Comparison of ENCODE assay signal across 16 cellular contexts in genomic region chr16:56457927-56458470, GRCh38. TPM values are rescaled to one million over a fixed set of nuclear protein-coding genes. Genes with fewer than 3 reads are reported as not detected.
DNase-seq lines count a peak whose midpoint lies in the region; ATAC-seq lines count a peak whose summit lies in the region.
"Had no signal": no experiment of that assay in that cellular context is flagged by ENCODE, and none has a peak within 500 bp of the region (broad histone marks: within the 10 kb centered on the region; RNA-seq: fewer than 3 reads in every experiment).

No MANE protein-coding gene starts in this region.

- H3K36me3 Mint-ChIP-seq in activated CD4-positive, alpha-beta T cell treated with anti-CD3 and anti-CD28 coated beads for 36 hours (ENCODE audit: low read depth) = peaks cover 58% of the 10 kb centered on the region
- peaks cover 85% of the 10 kb centered on the region for H3K36me3 Mint-ChIP-seq in activated T-helper 2 cell treated with anti-CD3 and anti-CD28 coated beads, Interferon-gamma antibody, Interleukin-2, Interleukin-4, amounts not matched to agents 10 μg/mL and 5 μg/mL and 100 μg/mL, durations not matched to agents 14 hours and 24 hours and 36 hours (ENCODE audit: low read depth)

- no peaks in the 10 kb centered on the region for H3K9me3 Mint-ChIP-seq in activated CD4-positive, alpha-beta T cell treated with anti-CD3 and anti-CD28 coated beads for 36 hours (ENCODE audit: low read depth)
- no peaks in the 10 kb centered on the region for H3K9me3 Mint-ChIP-seq in activated T-helper 2 cell treated with anti-CD3 and anti-CD28 coated beads, Interferon-gamma antibody, Interleukin-2, Interleukin-4, amounts not matched to agents 10 μg/mL and 5 μg/mL and 100 μg/mL, durations not matched to agents 14 hours and 24 hours and 36 hours
- H3K9me3 Mint-ChIP-seq: CD8-positive, alpha-beta memory T cell; GM23338 had no signal

- DNase-seq in activated CD4-positive, alpha-beta T cell treated with anti-CD3 and anti-CD28 coated beads for 36 hours = no peak
- no peak for DNase-seq in activated CD4-positive, alpha-beta T cell treated with anti-CD3 and anti-CD28 coated beads for 48 hours
- no peak for DNase-seq in activated T-helper 2 cell treated with anti-CD3 and anti-CD28 coated beads, Interferon-gamma antibody, Interleukin-2, Interleukin-4, amounts not matched to agents 10 μg/mL and 5 μg/mL and 100 μg/mL, durations not matched to agents 14 hours and 24 hours and 36 hours (ENCODE audit: low spot score)
- DNase-seq in stimulated activated CD8-positive, alpha-beta memory T cell treated with anti-CD3 and anti-CD28 coated beads, Interleukin-4, amount 100 ng/mL, for 48 hours = no peak
- no peak for DNase-seq in NCI-H2081 (lab: John Stamatoyannopoulos, UW)
- DNase-seq: 8988T; AML-193; Caco-2; CD8-positive, alpha-beta memory T cell; DMS53; GF-D8; H7; IMR-90 had no signal

- H3K4me3 Mint-ChIP-seq in activated CD4-positive, alpha-beta T cell treated with anti-CD3 and anti-CD28 coated beads for 36 hours = no peak overlapping the region
- H3K4me3 Mint-ChIP-seq in activated T-helper 2 cell treated with anti-CD3 and anti-CD28 coated beads, Interferon-gamma antibody, Interleukin-2, Interleukin-4, amounts not matched to agents 10 μg/mL and 5 μg/mL and 100 μg/mL, durations not matched to agents 14 hours and 24 hours and 36 hours (ENCODE audit: low read depth) = no peak overlapping the region
- H3K4me3 Mint-ChIP-seq: CD8-positive, alpha-beta memory T cell; GM23338 had no signal

- no peaks in the 10 kb centered on the region for H3K27me3 Mint-ChIP-seq in activated CD4-positive, alpha-beta T cell treated with anti-CD3 and anti-CD28 coated beads for 36 hours
- no peaks in the 10 kb centered on the region for H3K27me3 Mint-ChIP-seq in activated T-helper 2 cell treated with anti-CD3 and anti-CD28 coated beads, Interferon-gamma antibody, Interleukin-2, Interleukin-4, amounts not matched to agents 10 μg/mL and 5 μg/mL and 100 μg/mL, durations not matched to agents 14 hours and 24 hours and 36 hours (ENCODE audit: low read depth)
- H3K27me3 Mint-ChIP-seq: CD8-positive, alpha-beta memory T cell had no signal

- H3K27ac Mint-ChIP-seq in activated CD4-positive, alpha-beta T cell treated with anti-CD3 and anti-CD28 coated beads for 36 hours = peak overlapping the region; percentile 32
- H3K27ac Mint-ChIP-seq in activated T-helper 2 cell treated with anti-CD3 and anti-CD28 coated beads, Interferon-gamma antibody, Interleukin-2, Interleukin-4, amounts not matched to agents 10 μg/mL and 5 μg/mL and 100 μg/mL, durations not matched to agents 14 hours and 24 hours and 36 hours = peak overlapping the region; percentile 18
- H3K27ac Mint-ChIP-seq: GM23338 had no signal

- intact Hi-C loops in activated CD4-positive, alpha-beta T cell treated with anti-CD3 and anti-CD28 coated beads for 36 hours (cut with DNase I, micrococcal nuclease) = no loop called here
- intact Hi-C loops in activated T-helper 2 cell treated with anti-CD3 and anti-CD28 coated beads, Interferon-gamma antibody, Interleukin-2, Interleukin-4, amounts not matched to agents 10 μg/mL and 5 μg/mL and 100 μg/mL, durations not matched to agents 14 hours and 24 hours and 36 hours (cut with micrococcal nuclease) = no loop called here

- peaks cover 14% of the 10 kb centered on the region for H3K4me1 Mint-ChIP-seq in activated CD4-positive, alpha-beta T cell treated with anti-CD3 and anti-CD28 coated beads for 36 hours
- H3K4me1 Mint-ChIP-seq in activated T-helper 2 cell treated with anti-CD3 and anti-CD28 coated beads, Interferon-gamma antibody, Interleukin-2, Interleukin-4, amounts not matched to agents 10 μg/mL and 5 μg/mL and 100 μg/mL, durations not matched to agents 14 hours and 24 hours and 36 hours (ENCODE audit: low read depth) = peaks cover 19% of the 10 kb centered on the region
- H3K4me1 Mint-ChIP-seq: GM23338 had no signal

- ATAC-seq in activated CD4-positive, alpha-beta T cell treated with anti-CD3 and anti-CD28 coated beads for 36 hours = no peak
- ATAC-seq in esophagus mucosa = peak; percentile 78
- ATAC-seq in GM19467 (IDR thresholded peaks at IDR 0.05; ENCODE audit: unreplicated experiment) = no peak
- ATAC-seq: GM23338 had no signal

- POLR2A ChIA-PET in activated CD4-positive, alpha-beta T cell treated with anti-CD3 and anti-CD28 coated beads for 36 hours (lab: Charles Lee) = no interaction called here

- CTCF ChIA-PET in activated CD4-positive, alpha-beta T cell treated with anti-CD3 and anti-CD28 coated beads for 36 hours (lab: Charles Lee) = interaction anchor here (0.7 kb wide), 1 partner anchor 12 kb away, joined by 3 read pairs; no protein-coding TSS in a partner anchor

RNA-seq across cellular contexts. Expression of gene OGFOD1, which starts 6.6 kb away (rescaled TPM):
- total RNA-seq in activated CD4-positive, alpha-beta T cell treated with anti-CD3 and anti-CD28 coated beads for 36 hours = 10 to 100 TPM; 56.2 to 64.1 TPM
- 78.0 and 79.7 TPM in 2 replicates for total RNA-seq in activated T-helper 2 cell treated with anti-CD3 and anti-CD28 coated beads, Interferon-gamma antibody, Interleukin-2, Interleukin-4, amounts not matched to agents 10 μg/mL and 5 μg/mL and 100 μg/mL, durations not matched to agents 14 hours and 24 hours and 36 hours
- 39.0 TPM for total RNA-seq in esophagus mucosa

RNA-seq across cellular contexts. Expression of gene NUDT21, which starts 6.9 kb away (rescaled TPM):
- total RNA-seq in activated CD4-positive, alpha-beta T cell treated with anti-CD3 and anti-CD28 coated beads for 36 hours = 100 to 1,000 TPM; 333 to 349 TPM
- total RNA-seq in activated T-helper 2 cell treated with anti-CD3 and anti-CD28 coated beads, Interferon-gamma antibody, Interleukin-2, Interleukin-4, amounts not matched to agents 10 μg/mL and 5 μg/mL and 100 μg/mL, durations not matched to agents 14 hours and 24 hours and 36 hours = 307 and 313 TPM in 2 replicates
- 99.3 TPM for total RNA-seq in esophagus mucosa

RNA-seq across cellular contexts. Expression of gene AMFR, which starts 32.7 kb away (rescaled TPM):
- total RNA-seq in activated CD4-positive, alpha-beta T cell treated with anti-CD3 and anti-CD28 coated beads for 36 hours = 10 to 100 TPM; 34.0 to 48.0 TPM
- 58.8 and 59.8 TPM in 2 replicates for total RNA-seq in activated T-helper 2 cell treated with anti-CD3 and anti-CD28 coated beads, Interferon-gamma antibody, Interleukin-2, Interleukin-4, amounts not matched to agents 10 μg/mL and 5 μg/mL and 100 μg/mL, durations not matched to agents 14 hours and 24 hours and 36 hours
- total RNA-seq in esophagus mucosa = 74.2 TPM
